Comparison of ENCODE assay signal across 1 cellular context in the genomic region with DNA sequence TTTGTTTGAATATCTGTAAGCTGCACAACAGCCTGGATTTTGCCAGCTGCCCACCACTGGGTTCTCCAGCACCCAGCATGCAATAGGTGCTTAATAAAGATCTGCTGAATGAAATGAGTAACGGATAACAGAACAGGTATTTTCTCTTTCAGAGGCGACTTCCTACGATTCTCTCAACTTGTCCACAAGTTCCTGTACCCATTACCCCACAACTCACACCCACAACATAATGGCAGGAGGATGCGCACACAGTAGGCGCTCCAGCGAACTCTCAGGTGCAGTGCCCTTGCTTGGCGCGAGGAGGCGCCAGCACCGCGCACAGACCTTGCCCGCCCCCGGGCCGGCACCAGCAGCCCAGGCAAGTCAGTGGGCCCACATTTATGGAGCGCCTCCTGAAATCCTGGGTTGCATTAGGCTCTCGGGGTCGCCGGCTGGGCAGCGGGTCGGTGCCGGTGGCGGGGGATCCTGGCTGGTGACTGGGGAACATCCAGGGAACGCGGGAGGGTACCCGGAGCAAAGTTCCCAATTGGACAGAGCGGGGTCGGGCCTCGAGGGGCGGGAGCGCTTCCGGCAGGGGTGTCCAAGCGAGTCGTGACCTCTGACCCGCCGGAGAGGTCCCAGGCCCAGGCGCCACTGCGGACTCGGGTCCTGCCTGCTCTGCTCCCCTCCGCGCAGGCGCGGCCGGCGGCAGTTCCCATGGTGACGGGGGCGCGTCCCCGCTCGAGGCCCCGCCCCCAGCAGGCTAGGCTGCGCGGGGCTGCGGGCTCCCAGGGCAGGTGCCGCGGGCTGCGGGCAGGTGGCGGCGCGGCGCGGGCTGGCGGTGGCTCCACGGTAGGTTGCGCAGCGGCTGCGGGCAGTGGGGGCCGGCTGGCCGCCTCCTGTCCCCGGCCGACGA.
A peak's percentile ranks its signal among the peaks of the same experiment; 100 is the strongest.
TF ChIP-seq lines count a peak whose summit lies in the region.

KIAA1671 (plus strand) TSS at position 775 of the 895 bp plus-strand sequence. CDS start 75,284 bp downstream, outside the sequence.

TF ChIP-seq in HepG2, 621 proteins besides CTCF, POLR2A, EP300 and RAD21 (continued from another document):
- TF ChIP-seq ZNF224 (CRISPR knock-in tag; IDR thresholded peaks at IDR 0.05) (no peak), ZNF343 (CRISPR knock-in tag; IDR thresholded peaks at IDR 0.05) (no peak), HIVEP1 (CRISPR knock-in tag; IDR thresholded peaks at IDR 0.05) (peak; percentile 85), HNRNPK (IDR thresholded peaks at IDR 0.05; ENCODE audit: low read depth, low read length, poor library complexity, severe bottlenecking) (no peak), CREM (IDR thresholded peaks at IDR 0.05) (no peak), CREM (CRISPR knock-in tag; IDR thresholded peaks at IDR 0.05) (no peak), ELF3 (CRISPR knock-in tag; IDR thresholded peaks at IDR 0.05) (peak; percentile 25; the same call in 1 of the 2 replicates), ZNF549 (CRISPR knock-in tag; IDR thresholded peaks at IDR 0.05) (no peak), ARNT (IDR thresholded peaks at IDR 0.05) (no peak), MXD4 (CRISPR knock-in tag; IDR thresholded peaks at IDR 0.05) (no peak), ZNF432 (CRISPR knock-in tag; IDR thresholded peaks at IDR 0.05; ENCODE audit: borderline replicate concordance) (no peak), EED (CRISPR knock-in tag; IDR thresholded peaks at IDR 0.05) (no peak), MBNL3 (CRISPR knock-in tag; conservative IDR thresholded peaks at IDR 0.05) (no peak), SMAD9 (CRISPR knock-in tag; IDR thresholded peaks at IDR 0.05) (no peak), MLXIP (CRISPR knock-in tag; IDR thresholded peaks at IDR 0.05; ENCODE audit: borderline replicate concordance) (no peak), TCF7L2 (IDR thresholded peaks at IDR 0.05; ENCODE audit: low read depth, low read length) (no peak), SMYD3 (CRISPR knock-in tag; IDR thresholded peaks at IDR 0.05) (no peak), KLF12 (CRISPR knock-in tag; IDR thresholded peaks at IDR 0.05; ENCODE audit: borderline replicate concordance) (peak; percentile 50; the same call in 1 of the 2 replicates), ZNF629 (CRISPR knock-in tag; conservative IDR thresholded peaks at IDR 0.05) (peak; percentile 61; the same call in 1 of the 2 replicates)
- TF ChIP-seq, protein P1, sequence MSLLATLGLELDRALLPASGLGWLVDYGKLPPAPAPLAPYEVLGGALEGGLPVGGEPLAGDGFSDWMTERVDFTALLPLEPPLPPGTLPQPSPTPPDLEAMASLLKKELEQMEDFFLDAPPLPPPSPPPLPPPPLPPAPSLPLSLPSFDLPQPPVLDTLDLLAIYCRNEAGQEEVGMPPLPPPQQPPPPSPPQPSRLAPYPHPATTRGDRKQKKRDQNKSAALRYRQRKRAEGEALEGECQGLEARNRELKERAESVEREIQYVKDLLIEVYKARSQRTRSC (CRISPR knock-in tag; IDR thresholded peaks at IDR 0.05; ENCODE audit: low read depth): no peak
- TF ChIP-seq, protein P2, sequence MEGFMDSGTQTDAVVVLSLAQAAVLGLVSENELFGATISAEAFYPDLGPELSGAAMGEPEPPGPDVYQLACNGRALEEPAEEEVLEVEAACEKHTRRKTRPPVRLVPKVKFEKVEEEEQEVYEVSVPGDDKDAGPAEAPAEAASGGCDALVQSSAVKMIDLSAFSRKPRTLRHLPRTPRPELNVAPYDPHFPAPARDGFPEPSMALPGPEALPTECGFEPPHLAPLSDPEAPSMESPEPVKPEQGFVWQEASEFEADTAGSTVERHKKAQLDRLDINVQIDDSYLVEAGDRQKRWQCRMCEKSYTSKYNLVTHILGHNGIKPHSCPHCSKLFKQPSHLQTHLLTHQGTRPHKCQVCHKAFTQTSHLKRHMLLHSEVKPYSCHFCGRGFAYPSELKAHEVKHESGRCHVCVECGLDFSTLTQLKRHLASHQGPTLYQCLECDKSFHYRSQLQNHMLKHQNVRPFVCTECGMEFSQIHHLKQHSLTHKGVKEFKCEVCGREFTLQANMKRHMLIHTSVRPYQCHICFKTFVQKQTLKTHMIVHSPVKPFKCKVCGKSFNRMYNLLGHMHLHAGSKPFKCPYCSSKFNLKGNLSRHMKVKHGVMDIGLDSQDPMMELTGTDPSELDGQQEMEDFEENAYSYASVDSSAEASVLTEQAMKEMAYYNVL (CRISPR knock-in tag; IDR thresholded peaks at IDR 0.05; ENCODE audit: borderline replicate concordance): peak; percentile 45; the same call in 1 of the 2 replicates
